16 cellular contexts compared by ENCODE assay signal in genomic region chr12:62844915-62845314, GRCh38.
DNase-seq lines count a peak whose midpoint lies in the region; ATAC-seq and TF ChIP-seq lines count a peak whose summit lies in the region.
"Had no signal": no experiment of that assay in that cellular context is flagged by ENCODE, and none has a peak within 500 bp of the region (broad histone marks: within the 10 kb centered on the region; RNA-seq: fewer than 3 reads in every experiment).

No MANE protein-coding gene starts in this region.

- H2BK15ac ChIP-seq in mesendoderm (replicated peaks; ENCODE audit: low read depth), result no peak overlapping the region

- H3K23ac ChIP-seq in mesendoderm (ENCODE audit: low read length), result no peak overlapping the region

- no peak overlapping the region for H4K8ac ChIP-seq in mesendoderm (ENCODE audit: low read depth, low read length)

- H3K56ac ChIP-seq in mesendoderm (ENCODE audit: low read length), result no peak overlapping the region

- no peak for ATAC-seq in HG03139 (IDR thresholded peaks at IDR 0.05; ENCODE audit: unreplicated experiment)
- no peak for ATAC-seq in HG02852 (IDR thresholded peaks at IDR 0.05; ENCODE audit: unreplicated experiment)

- H3K79me2 ChIP-seq in KMS-11 (ENCODE audit: insufficient read depth, low read depth), result 0 out of 2 replicates have a peak, but pooled peaks cover 8% of the 10 kb centered on the region
- H3K79me2 ChIP-seq in mesendoderm (ENCODE audit: control insufficient read depth, insufficient read depth, low read length), result peaks cover 2% of the 10 kb centered on the region

- peak overlapping the region; percentile 47; the same call in 1 of the 2 replicates for H3K4me2 ChIP-seq in KMS-11
- H3K4me2 ChIP-seq in mesendoderm (ENCODE audit: low read length), result no peak overlapping the region

- H2BK120ac ChIP-seq in mesendoderm (ENCODE audit: low read depth, low read length), result peak overlapping the region; percentile 10

- H3K27me3 ChIP-seq in KMS-11 (ENCODE audit: insufficient read depth, low read depth) (no peaks in the 10 kb centered on the region), mesendoderm (ENCODE audit: insufficient read depth, low read length, poor library complexity) (no peaks in the 10 kb centered on the region), tibial artery (no peaks in the 10 kb centered on the region)
- H3K27me3 ChIP-seq: BE2C had no signal

- no peak overlapping the region for H3K4me3 ChIP-seq in KMS-11 (IDR thresholded peaks at IDR 0.05; ENCODE audit: insufficient read depth, low read depth, low read length)
- H3K4me3 ChIP-seq in mesendoderm (ENCODE audit: low read length), result no peak overlapping the region
- H3K4me3 ChIP-seq in tibial artery, result no peak overlapping the region
- H3K4me3 ChIP-seq: GM23248, HAP-1 had no signal

- H3K27ac ChIP-seq in KMS-11, result no peak overlapping the region
- H3K27ac ChIP-seq in mesendoderm (ENCODE audit: low read depth, low read length), result peak overlapping the region; percentile 95
- no peak overlapping the region for H3K27ac ChIP-seq in tibial artery
- H3K27ac ChIP-seq: GM23248 had no signal

- H2AK5ac ChIP-seq in mesendoderm (ENCODE audit: low read length), result no peak overlapping the region

- no peaks in the 10 kb centered on the region for H4K20me1 ChIP-seq in KMS-11 (ENCODE audit: insufficient read depth)

- no CpG with 5 or more reads among the region's 2 CpGs for WGBS in mesendoderm (ENCODE audit: extremely low coverage, insufficient coverage, low lambda C conversion rate)

- no peak for TF ChIP-seq CTCF in KMS-11 (conservative IDR thresholded peaks at IDR 0.05; ENCODE audit: low read depth, low read length)
- no peak for TF ChIP-seq CTCF in tibial artery (IDR thresholded peaks at IDR 0.05)

- no peak overlapping the region for H2BK5ac ChIP-seq in mesendoderm (ENCODE audit: low read length)

- H3K4me1 ChIP-seq in KMS-11 (ENCODE audit: low read depth, poor library complexity, severe bottlenecking), result peaks cover 80% of the 10 kb centered on the region
- H3K4me1 ChIP-seq in mesendoderm (ENCODE audit: control insufficient read depth, low read depth, low read length), result peaks cover 25% of the 10 kb centered on the region
- H3K4me1 ChIP-seq in tibial artery, result peaks cover 0 to 40% (median 10%) of the 10 kb centered on the region in 4 donors
- H3K4me1 ChIP-seq: BE2C had no signal

- H3K36me3 ChIP-seq in KMS-11 (ENCODE audit: insufficient read depth) (no peaks in the 10 kb centered on the region), mesendoderm (ENCODE audit: control insufficient read depth, insufficient read depth, low read length) (no peaks in the 10 kb centered on the region), tibial artery (no peaks in the 10 kb centered on the region)
- H3K36me3 ChIP-seq: BE2C, HAP-1 had no signal

- H3K79me1 ChIP-seq in mesendoderm (ENCODE audit: low read length), result peaks cover 2% of the 10 kb centered on the region

- H3K4ac ChIP-seq in mesendoderm (ENCODE audit: low read depth, low read length), result no peak overlapping the region

- H3K9ac ChIP-seq in KMS-11, result no peak overlapping the region
- H3K9ac ChIP-seq in mesendoderm (ENCODE audit: low read length), result no peak overlapping the region
- H3K9ac ChIP-seq: GM23248 had no signal

- peak overlapping the region; percentile 35 for H3K18ac ChIP-seq in mesendoderm (ENCODE audit: low read length)

- intact Hi-C loops in tibial artery (cut with DNase I; ENCODE audit: low total_unique reads), result no loop called here

- no peaks in the 10 kb centered on the region for H3K9me3 ChIP-seq in tibial artery
- H3K9me3 ChIP-seq: BE2C, HAP-1 had no signal

- H2AFZ ChIP-seq in KMS-11 (ENCODE audit: low read depth), result no peak overlapping the region
- H2AFZ ChIP-seq: GM23248 had no signal

- H4K5ac ChIP-seq in mesendoderm (ENCODE audit: low read length), result no peak overlapping the region

- peak; percentile 29 for DNase-seq in glomerular visceral epithelial cell (ENCODE audit: extremely low spot score)
- peak; percentile 90 for DNase-seq in mesendoderm
- no peak for DNase-seq in tibial artery
- DNase-seq: ACHN; BE2C; C1 segment of cervical spinal cord; CD4-positive, CD25-positive, alpha-beta regulatory T cell; CD8-positive, alpha-beta memory T cell; COR-L47; GDM1; GM23248; IMR-90 had no signal

Comparison
In these comparisons a context has a peak if more than half of its experiments do, and no peak if none do; other contexts are left out.
1. DNase-seq: peak in glomerular visceral epithelial cell (single experiment) and mesendoderm (single experiment); none in tibial artery (0 of 2).